1 cellular context compared by ENCODE assay signal in the genomic region with DNA sequence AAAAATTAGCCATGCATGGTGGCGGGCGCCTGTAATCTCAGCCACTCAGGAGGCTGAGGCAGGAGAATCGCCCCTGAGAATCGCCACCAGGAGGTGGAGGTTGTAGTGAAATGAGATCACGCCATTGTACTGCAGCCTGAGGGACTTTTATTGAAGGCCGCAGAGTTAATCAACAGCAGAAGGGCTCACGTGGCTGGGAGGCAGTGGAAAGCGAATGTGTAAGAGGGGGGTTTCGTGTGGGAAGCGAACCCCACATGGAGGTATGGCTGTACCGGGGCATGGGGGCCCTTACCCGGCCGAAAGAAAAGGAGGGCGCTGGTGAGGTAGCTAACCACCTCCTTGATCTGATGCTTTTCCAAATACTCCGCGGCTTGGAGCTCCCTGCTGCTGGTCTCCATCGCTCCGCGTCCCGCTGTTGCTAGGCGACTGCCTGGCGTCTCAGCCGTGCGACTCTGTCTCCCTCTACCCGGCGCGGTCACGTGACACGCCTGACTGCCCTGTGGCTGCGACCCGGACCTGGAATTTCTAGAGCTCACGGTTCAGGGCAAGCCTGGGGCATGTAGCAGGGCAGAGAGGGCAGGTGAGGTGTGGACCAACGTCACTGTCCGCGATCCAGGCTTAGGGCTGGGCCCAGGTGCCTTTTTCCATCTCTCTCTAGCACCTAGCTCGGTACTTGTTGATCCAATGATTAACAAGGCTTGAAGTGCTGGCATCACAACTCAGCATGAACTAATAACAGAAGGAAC.
A peak's percentile ranks its signal among the peaks of the same experiment; 100 is the strongest.
TF ChIP-seq lines count a peak whose summit lies in the region.

A gene with protein sequence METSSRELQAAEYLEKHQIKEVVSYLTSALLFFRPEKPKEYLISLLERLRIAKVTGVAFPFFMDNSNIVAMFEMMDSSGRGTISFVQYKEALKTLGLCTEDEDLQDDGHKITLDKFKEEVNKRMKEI (minus strand): TSS at position 428 of the 746 bp plus-strand sequence. CDS start 30 bp downstream, at position 398.

TF ChIP-seq in HepG2, 621 proteins besides CTCF, POLR2A, EP300 and RAD21 (continued from another document and continues in another):
- TF ChIP-seq, protein P1, sequence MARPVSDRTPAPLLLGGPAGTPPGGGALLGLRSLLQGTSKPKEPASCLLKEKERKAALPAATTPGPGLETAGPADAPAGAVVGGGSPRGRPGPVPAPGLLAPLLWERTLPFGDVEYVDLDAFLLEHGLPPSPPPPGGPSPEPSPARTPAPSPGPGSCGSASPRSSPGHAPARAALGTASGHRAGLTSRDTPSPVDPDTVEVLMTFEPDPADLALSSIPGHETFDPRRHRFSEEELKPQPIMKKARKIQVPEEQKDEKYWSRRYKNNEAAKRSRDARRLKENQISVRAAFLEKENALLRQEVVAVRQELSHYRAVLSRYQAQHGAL (CRISPR knock-in tag; IDR thresholded peaks at IDR 0.05; ENCODE audit: not compliant biosample characterization): no peak
- TF ChIP-seq SNAI1 (CRISPR knock-in tag; IDR thresholded peaks at IDR 0.05; ENCODE audit: borderline replicate concordance): no peak
- peak; percentile 34; the same call in 1 of the 2 replicates for TF ChIP-seq ZNF788 (CRISPR knock-in tag; IDR thresholded peaks at IDR 0.05; ENCODE audit: borderline replicate concordance)
- TF ChIP-seq RXRA (CRISPR knock-in tag; IDR thresholded peaks at IDR 0.05): peak; percentile 67
- TF ChIP-seq KLF11 (CRISPR knock-in tag; IDR thresholded peaks at IDR 0.05): no peak
- TF ChIP-seq MATR3 (CRISPR knock-in tag; IDR thresholded peaks at IDR 0.05): no peak
- TF ChIP-seq CBX2 (IDR thresholded peaks at IDR 0.05; ENCODE audit: low read depth, low read length): no peak
- no peak for TF ChIP-seq CBX2 (CRISPR knock-in tag; IDR thresholded peaks at IDR 0.05; ENCODE audit: low read depth)
- peak; percentile 43; the same call in 1 of the 2 replicates for TF ChIP-seq ZFY (CRISPR knock-in tag; IDR thresholded peaks at IDR 0.05)
- TF ChIP-seq, protein P2, sequence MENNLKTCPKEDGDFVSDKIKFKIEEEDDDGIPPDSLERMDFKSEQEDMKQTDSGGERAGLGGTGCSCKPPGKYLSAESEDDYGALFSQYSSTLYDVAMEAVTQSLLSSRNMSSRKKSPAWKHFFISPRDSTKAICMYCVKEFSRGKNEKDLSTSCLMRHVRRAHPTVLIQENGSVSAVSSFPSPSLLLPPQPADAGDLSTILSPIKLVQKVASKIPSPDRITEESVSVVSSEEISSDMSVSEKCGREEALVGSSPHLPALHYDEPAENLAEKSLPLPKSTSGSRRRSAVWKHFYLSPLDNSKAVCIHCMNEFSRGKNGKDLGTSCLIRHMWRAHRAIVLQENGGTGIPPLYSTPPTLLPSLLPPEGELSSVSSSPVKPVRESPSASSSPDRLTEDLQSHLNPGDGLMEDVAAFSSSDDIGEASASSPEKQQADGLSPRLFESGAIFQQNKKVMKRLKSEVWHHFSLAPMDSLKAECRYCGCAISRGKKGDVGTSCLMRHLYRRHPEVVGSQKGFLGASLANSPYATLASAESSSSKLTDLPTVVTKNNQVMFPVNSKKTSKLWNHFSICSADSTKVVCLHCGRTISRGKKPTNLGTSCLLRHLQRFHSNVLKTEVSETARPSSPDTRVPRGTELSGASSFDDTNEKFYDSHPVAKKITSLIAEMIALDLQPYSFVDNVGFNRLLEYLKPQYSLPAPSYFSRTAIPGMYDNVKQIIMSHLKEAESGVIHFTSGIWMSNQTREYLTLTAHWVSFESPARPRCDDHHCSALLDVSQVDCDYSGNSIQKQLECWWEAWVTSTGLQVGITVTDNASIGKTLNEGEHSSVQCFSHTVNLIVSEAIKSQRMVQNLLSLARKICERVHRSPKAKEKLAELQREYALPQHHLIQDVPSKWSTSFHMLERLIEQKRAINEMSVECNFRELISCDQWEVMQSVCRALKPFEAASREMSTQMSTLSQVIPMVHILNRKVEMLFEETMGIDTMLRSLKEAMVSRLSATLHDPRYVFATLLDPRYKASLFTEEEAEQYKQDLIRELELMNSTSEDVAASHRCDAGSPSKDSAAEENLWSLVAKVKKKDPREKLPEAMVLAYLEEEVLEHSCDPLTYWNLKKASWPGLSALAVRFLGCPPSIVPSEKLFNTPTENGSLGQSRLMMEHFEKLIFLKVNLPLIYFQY (CRISPR knock-in tag; IDR thresholded peaks at IDR 0.05; ENCODE audit: borderline replicate concordance): no peak
- 0 out of 2 replicates have a peak, but pooled peaks have one; percentile 9 for TF ChIP-seq BCL6 (CRISPR knock-in tag; IDR thresholded peaks at IDR 0.05)
- no peak for TF ChIP-seq GLI4 (CRISPR knock-in tag; IDR thresholded peaks at IDR 0.05; ENCODE audit: borderline replicate concordance)
- no peak for TF ChIP-seq ZNF773 (CRISPR knock-in tag; IDR thresholded peaks at IDR 0.05; ENCODE audit: borderline replicate concordance)
- TF ChIP-seq CEBPB (IDR thresholded peaks at IDR 0.05; ENCODE audit: borderline replicate concordance, low read depth, low read length): peak; percentile 47; the same call in 1 of the 2 replicates
- TF ChIP-seq, protein P3, sequence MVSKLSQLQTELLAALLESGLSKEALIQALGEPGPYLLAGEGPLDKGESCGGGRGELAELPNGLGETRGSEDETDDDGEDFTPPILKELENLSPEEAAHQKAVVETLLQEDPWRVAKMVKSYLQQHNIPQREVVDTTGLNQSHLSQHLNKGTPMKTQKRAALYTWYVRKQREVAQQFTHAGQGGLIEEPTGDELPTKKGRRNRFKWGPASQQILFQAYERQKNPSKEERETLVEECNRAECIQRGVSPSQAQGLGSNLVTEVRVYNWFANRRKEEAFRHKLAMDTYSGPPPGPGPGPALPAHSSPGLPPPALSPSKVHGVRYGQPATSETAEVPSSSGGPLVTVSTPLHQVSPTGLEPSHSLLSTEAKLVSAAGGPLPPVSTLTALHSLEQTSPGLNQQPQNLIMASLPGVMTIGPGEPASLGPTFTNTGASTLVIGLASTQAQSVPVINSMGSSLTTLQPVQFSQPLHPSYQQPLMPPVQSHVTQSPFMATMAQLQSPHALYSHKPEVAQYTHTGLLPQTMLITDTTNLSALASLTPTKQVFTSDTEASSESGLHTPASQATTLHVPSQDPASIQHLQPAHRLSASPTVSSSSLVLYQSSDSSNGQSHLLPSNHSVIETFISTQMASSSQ (IDR thresholded peaks at IDR 0.05; ENCODE audit: low read depth): no peak
- TF ChIP-seq, protein P3 (CRISPR knock-in tag; IDR thresholded peaks at IDR 0.05; ENCODE audit: borderline replicate concordance): no peak
- peak; percentile 88; the same call in 1 of the 2 replicates for TF ChIP-seq TP53 (CRISPR knock-in tag; conservative IDR thresholded peaks at IDR 0.05)
- TF ChIP-seq, protein P4, sequence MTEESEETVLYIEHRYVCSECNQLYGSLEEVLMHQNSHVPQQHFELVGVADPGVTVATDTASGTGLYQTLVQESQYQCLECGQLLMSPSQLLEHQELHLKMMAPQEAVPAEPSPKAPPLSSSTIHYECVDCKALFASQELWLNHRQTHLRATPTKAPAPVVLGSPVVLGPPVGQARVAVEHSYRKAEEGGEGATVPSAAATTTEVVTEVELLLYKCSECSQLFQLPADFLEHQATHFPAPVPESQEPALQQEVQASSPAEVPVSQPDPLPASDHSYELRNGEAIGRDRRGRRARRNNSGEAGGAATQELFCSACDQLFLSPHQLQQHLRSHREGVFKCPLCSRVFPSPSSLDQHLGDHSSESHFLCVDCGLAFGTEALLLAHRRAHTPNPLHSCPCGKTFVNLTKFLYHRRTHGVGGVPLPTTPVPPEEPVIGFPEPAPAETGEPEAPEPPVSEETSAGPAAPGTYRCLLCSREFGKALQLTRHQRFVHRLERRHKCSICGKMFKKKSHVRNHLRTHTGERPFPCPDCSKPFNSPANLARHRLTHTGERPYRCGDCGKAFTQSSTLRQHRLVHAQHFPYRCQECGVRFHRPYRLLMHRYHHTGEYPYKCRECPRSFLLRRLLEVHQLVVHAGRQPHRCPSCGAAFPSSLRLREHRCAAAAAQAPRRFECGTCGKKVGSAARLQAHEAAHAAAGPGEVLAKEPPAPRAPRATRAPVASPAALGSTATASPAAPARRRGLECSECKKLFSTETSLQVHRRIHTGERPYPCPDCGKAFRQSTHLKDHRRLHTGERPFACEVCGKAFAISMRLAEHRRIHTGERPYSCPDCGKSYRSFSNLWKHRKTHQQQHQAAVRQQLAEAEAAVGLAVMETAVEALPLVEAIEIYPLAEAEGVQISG (CRISPR knock-in tag; IDR thresholded peaks at IDR 0.05): peak; percentile 56
- TF ChIP-seq TEAD3 (CRISPR knock-in tag; optimal IDR thresholded peaks at IDR 0.05; ENCODE audit: borderline replicate concordance): peak; percentile 72
- no peak for TF ChIP-seq NCOA5 (CRISPR knock-in tag; IDR thresholded peaks at IDR 0.05)
- TF ChIP-seq ETV5 (CRISPR knock-in tag; IDR thresholded peaks at IDR 0.05; ENCODE audit: borderline replicate concordance): no peak
- no peak for TF ChIP-seq ZNF569 (CRISPR knock-in tag; IDR thresholded peaks at IDR 0.05; ENCODE audit: borderline replicate concordance)
- TF ChIP-seq, protein P5, sequence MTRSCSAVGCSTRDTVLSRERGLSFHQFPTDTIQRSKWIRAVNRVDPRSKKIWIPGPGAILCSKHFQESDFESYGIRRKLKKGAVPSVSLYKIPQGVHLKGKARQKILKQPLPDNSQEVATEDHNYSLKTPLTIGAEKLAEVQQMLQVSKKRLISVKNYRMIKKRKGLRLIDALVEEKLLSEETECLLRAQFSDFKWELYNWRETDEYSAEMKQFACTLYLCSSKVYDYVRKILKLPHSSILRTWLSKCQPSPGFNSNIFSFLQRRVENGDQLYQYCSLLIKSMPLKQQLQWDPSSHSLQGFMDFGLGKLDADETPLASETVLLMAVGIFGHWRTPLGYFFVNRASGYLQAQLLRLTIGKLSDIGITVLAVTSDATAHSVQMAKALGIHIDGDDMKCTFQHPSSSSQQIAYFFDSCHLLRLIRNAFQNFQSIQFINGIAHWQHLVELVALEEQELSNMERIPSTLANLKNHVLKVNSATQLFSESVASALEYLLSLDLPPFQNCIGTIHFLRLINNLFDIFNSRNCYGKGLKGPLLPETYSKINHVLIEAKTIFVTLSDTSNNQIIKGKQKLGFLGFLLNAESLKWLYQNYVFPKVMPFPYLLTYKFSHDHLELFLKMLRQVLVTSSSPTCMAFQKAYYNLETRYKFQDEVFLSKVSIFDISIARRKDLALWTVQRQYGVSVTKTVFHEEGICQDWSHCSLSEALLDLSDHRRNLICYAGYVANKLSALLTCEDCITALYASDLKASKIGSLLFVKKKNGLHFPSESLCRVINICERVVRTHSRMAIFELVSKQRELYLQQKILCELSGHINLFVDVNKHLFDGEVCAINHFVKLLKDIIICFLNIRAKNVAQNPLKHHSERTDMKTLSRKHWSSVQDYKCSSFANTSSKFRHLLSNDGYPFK (CRISPR knock-in tag; IDR thresholded peaks at IDR 0.05; ENCODE audit: borderline replicate concordance): 0 out of 2 replicates have a peak, but pooled peaks have one; percentile 29
- no peak for TF ChIP-seq EED (CRISPR knock-in tag; IDR thresholded peaks at IDR 0.05)
- TF ChIP-seq, protein P6, sequence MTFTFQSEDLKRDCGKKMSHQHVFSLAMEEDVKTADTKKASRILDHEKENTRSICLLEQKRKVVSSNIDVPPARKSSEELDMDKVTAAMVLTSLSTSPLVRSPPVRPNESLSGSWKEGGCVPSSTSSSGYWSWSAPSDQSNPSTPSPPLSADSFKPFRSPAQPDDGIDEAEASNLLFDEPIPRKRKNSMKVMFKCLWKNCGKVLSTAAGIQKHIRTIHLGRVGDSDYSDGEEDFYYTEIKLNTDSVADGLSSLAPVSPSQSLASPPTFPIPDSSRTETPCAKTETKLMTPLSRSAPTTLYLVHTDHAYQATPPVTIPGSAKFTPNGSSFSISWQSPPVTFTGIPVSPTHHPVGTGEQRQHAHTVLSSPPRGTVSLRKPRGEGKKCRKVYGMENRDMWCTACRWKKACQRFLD (CRISPR knock-in tag; IDR thresholded peaks at IDR 0.05; ENCODE audit: borderline replicate concordance): no peak
- no peak for TF ChIP-seq GFI1 (CRISPR knock-in tag; IDR thresholded peaks at IDR 0.05; ENCODE audit: borderline replicate concordance)
- peak; percentile 87 for TF ChIP-seq RFX1 (IDR thresholded peaks at IDR 0.05)
- no peak for TF ChIP-seq FOXA1 (IDR thresholded peaks at IDR 0.05)
- TF ChIP-seq FOXA1 (CRISPR knock-in tag; IDR thresholded peaks at IDR 0.05): 0 out of 2 replicates have a peak, but pooled peaks have one; percentile 10
- no peak for TF ChIP-seq PCBP2 (optimal IDR thresholded peaks at IDR 0.05; ENCODE audit: low read depth, low read length, poor library complexity, severe bottlenecking)
- TF ChIP-seq, protein P7, sequence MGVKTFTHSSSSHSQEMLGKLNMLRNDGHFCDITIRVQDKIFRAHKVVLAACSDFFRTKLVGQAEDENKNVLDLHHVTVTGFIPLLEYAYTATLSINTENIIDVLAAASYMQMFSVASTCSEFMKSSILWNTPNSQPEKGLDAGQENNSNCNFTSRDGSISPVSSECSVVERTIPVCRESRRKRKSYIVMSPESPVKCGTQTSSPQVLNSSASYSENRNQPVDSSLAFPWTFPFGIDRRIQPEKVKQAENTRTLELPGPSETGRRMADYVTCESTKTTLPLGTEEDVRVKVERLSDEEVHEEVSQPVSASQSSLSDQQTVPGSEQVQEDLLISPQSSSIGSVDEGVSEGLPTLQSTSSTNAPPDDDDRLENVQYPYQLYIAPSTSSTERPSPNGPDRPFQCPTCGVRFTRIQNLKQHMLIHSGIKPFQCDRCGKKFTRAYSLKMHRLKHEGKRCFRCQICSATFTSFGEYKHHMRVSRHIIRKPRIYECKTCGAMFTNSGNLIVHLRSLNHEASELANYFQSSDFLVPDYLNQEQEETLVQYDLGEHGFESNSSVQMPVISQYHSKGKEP (CRISPR knock-in tag; IDR thresholded peaks at IDR 0.05): no peak
- TF ChIP-seq, protein P8, sequence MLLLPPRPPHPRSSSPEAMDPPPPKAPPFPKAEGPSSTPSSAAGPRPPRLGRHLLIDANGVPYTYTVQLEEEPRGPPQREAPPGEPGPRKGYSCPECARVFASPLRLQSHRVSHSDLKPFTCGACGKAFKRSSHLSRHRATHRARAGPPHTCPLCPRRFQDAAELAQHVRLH (CRISPR knock-in tag; IDR thresholded peaks at IDR 0.05; ENCODE audit: borderline replicate concordance, low read depth): 0 out of 2 replicates have a peak, but pooled peaks have one; percentile 32
